Comparison of ENCODE assay signal across 1 cellular context in the genomic region with DNA sequence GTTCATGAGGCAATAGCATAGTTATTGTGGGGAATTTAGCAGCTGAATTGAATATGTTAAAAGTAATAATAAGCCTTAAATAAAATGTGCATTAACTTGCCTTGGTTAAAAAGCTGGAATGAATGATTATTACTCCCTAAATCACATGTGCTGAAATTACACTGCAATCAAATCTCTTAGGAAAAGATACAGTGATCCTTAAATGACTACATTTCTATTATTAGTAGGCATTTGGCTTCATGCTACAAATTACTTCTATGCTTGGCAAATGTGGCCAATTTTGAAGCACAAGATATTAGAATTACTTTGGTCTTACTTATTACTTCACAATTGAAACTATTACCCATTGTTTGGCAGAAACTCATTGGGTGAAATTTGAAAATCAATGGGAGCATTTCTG.
TF ChIP-seq lines count a peak whose summit lies in the region.

No MANE protein-coding gene starts in this region.

TF ChIP-seq in HCT116, 20 proteins besides CTCF, POLR2A, EP300 and RAD21:
- TF ChIP-seq, protein P1, sequence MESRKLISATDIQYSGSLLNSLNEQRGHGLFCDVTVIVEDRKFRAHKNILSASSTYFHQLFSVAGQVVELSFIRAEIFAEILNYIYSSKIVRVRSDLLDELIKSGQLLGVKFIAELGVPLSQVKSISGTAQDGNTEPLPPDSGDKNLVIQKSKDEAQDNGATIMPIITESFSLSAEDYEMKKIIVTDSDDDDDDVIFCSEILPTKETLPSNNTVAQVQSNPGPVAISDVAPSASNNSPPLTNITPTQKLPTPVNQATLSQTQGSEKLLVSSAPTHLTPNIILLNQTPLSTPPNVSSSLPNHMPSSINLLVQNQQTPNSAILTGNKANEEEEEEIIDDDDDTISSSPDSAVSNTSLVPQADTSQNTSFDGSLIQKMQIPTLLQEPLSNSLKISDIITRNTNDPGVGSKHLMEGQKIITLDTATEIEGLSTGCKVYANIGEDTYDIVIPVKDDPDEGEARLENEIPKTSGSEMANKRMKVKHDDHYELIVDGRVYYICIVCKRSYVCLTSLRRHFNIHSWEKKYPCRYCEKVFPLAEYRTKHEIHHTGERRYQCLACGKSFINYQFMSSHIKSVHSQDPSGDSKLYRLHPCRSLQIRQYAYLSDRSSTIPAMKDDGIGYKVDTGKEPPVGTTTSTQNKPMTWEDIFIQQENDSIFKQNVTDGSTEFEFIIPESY (IDR thresholded peaks at IDR 0.05; ENCODE audit: extremely low read depth, insufficient replicate concordance, low read length): no peak
- TF ChIP-seq POLR2AphosphoS5 (IDR thresholded peaks at IDR 0.05; ENCODE audit: low read depth, low read length): no peak
- TF ChIP-seq SRF (IDR thresholded peaks at IDR 0.05; ENCODE audit: low read depth): no peak
- no peak for TF ChIP-seq TCF7L2 (IDR thresholded peaks at IDR 0.05; ENCODE audit: borderline replicate concordance, extremely low read depth, insufficient read depth, insufficient read length)
- TF ChIP-seq, protein P2, sequence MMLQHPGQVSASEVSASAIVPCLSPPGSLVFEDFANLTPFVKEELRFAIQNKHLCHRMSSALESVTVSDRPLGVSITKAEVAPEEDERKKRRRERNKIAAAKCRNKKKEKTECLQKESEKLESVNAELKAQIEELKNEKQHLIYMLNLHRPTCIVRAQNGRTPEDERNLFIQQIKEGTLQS (IDR thresholded peaks at IDR 0.05): no peak
- no peak for TF ChIP-seq ZFX (IDR thresholded peaks at IDR 0.05)
- TF ChIP-seq ELF1 (IDR thresholded peaks at IDR 0.05; ENCODE audit: borderline replicate concordance, low read depth): no peak
- TF ChIP-seq EGR1 (IDR thresholded peaks at IDR 0.05; ENCODE audit: low read depth): no peak
- no peak for TF ChIP-seq FOSL1 (IDR thresholded peaks at IDR 0.05; ENCODE audit: low read depth)
- TF ChIP-seq, protein P3, sequence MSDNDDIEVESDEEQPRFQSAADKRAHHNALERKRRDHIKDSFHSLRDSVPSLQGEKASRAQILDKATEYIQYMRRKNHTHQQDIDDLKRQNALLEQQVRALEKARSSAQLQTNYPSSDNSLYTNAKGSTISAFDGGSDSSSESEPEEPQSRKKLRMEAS (IDR thresholded peaks at IDR 0.05): no peak
- TF ChIP-seq, protein P4, sequence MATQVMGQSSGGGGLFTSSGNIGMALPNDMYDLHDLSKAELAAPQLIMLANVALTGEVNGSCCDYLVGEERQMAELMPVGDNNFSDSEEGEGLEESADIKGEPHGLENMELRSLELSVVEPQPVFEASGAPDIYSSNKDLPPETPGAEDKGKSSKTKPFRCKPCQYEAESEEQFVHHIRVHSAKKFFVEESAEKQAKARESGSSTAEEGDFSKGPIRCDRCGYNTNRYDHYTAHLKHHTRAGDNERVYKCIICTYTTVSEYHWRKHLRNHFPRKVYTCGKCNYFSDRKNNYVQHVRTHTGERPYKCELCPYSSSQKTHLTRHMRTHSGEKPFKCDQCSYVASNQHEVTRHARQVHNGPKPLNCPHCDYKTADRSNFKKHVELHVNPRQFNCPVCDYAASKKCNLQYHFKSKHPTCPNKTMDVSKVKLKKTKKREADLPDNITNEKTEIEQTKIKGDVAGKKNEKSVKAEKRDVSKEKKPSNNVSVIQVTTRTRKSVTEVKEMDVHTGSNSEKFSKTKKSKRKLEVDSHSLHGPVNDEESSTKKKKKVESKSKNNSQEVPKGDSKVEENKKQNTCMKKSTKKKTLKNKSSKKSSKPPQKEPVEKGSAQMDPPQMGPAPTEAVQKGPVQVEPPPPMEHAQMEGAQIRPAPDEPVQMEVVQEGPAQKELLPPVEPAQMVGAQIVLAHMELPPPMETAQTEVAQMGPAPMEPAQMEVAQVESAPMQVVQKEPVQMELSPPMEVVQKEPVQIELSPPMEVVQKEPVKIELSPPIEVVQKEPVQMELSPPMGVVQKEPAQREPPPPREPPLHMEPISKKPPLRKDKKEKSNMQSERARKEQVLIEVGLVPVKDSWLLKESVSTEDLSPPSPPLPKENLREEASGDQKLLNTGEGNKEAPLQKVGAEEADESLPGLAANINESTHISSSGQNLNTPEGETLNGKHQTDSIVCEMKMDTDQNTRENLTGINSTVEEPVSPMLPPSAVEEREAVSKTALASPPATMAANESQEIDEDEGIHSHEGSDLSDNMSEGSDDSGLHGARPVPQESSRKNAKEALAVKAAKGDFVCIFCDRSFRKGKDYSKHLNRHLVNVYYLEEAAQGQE (IDR thresholded peaks at IDR 0.05; ENCODE audit: low read depth): no peak
- no peak for TF ChIP-seq CBX3 (IDR thresholded peaks at IDR 0.05; ENCODE audit: low read depth)
- no peak for TF ChIP-seq YY1 (IDR thresholded peaks at IDR 0.05; ENCODE audit: extremely low read depth, insufficient replicate concordance, low read depth, low read length)
- TF ChIP-seq EZH2 (IDR thresholded peaks at IDR 0.05): no peak
- TF ChIP-seq CEBPB (IDR thresholded peaks at IDR 0.05; ENCODE audit: low read depth): no peak
- no peak for TF ChIP-seq ZNF274 (IDR thresholded peaks at IDR 0.05; ENCODE audit: low read depth, low read length)
- no peak for TF ChIP-seq JUND (IDR thresholded peaks at IDR 0.05)
- no peak for TF ChIP-seq EZH2phosphoT487 (IDR thresholded peaks at IDR 0.05; ENCODE audit: borderline replicate concordance)
- TF ChIP-seq SP1 (IDR thresholded peaks at IDR 0.05; ENCODE audit: low read depth): no peak
- TF ChIP-seq SIN3A (IDR thresholded peaks at IDR 0.05; ENCODE audit: low read depth): no peak
